13 cellular contexts compared by ENCODE assay signal in genomic region chr14:60515696-60516284, GRCh38. TPM values are rescaled to one million over a fixed set of nuclear protein-coding genes. Genes with fewer than 3 reads are reported as not detected.
A peak's percentile ranks its signal among the peaks of the same experiment; 100 is the strongest.
DNase-seq lines count a peak whose midpoint lies in the region; FAIRE-seq and TF ChIP-seq lines count a peak whose summit lies in the region.
"Had no signal": no experiment of that assay in that cellular context is flagged by ENCODE, and none has a peak within 500 bp of the region (broad histone marks: within the 10 kb centered on the region; RNA-seq: fewer than 3 reads in every experiment).

No MANE protein-coding gene starts in this region.

- H3K27me3 Mint-ChIP-seq in activated naive CD4-positive, alpha-beta T cell treated with anti-CD3 and anti-CD28 coated beads, Interleukin-2, amount 10 ng/mL, durations not matched to agents 7 days and 5 days: peaks cover 77% of the 10 kb centered on the region
- peaks cover 69% of the 10 kb centered on the region for H3K27me3 Mint-ChIP-seq in chondrocyte (ENCODE audit: low read depth)

- no peaks in the 10 kb centered on the region for H3K9me3 ChIP-seq in mesodermal cell (ENCODE audit: control insufficient read depth, low read length)
- H3K9me3 ChIP-seq in testis: no peaks in the 10 kb centered on the region
- H3K9me3 ChIP-seq in PC-9 (ENCODE audit: insufficient read depth, low read depth): no peaks in the 10 kb centered on the region
- no peaks in the 10 kb centered on the region for H3K9me3 ChIP-seq in OCI-LY7 (ENCODE audit: low read length)

- H4K20me1 ChIP-seq in PC-9 (ENCODE audit: insufficient read depth) (no peaks in the 10 kb centered on the region), OCI-LY7 (ENCODE audit: insufficient read depth, low read length) (no peaks in the 10 kb centered on the region)

- no peaks in the 10 kb centered on the region for H3K4me1 ChIP-seq in mesodermal cell (ENCODE audit: control insufficient read depth, insufficient read depth, low read length, poor library complexity, severe bottlenecking)
- no peaks in the 10 kb centered on the region for H3K4me1 ChIP-seq in testis
- H3K4me1 ChIP-seq in PC-9 (replicated peaks; ENCODE audit: insufficient read depth): no peaks in the 10 kb centered on the region
- no peaks in the 10 kb centered on the region for H3K4me1 ChIP-seq in OCI-LY7 (ENCODE audit: insufficient read depth, low read length, poor library complexity, severe bottlenecking)

- no peak for TF ChIP-seq POLR2A in testis (IDR thresholded peaks at IDR 0.05)

- no peak for FAIRE-seq in HTR-8/SVneo (lab: Jason Lieb, UNC)

- peaks cover 1% of the 10 kb centered on the region for H3K36me3 Mint-ChIP-seq in activated naive CD4-positive, alpha-beta T cell treated with anti-CD3 and anti-CD28 coated beads, Interleukin-2, amount 10 ng/mL, durations not matched to agents 7 days and 5 days
- peaks cover 7% of the 10 kb centered on the region for H3K36me3 Mint-ChIP-seq in chondrocyte (ENCODE audit: low read depth)

- H3K4me3 Mint-ChIP-seq in activated naive CD4-positive, alpha-beta T cell treated with anti-CD3 and anti-CD28 coated beads, Interleukin-2, amount 10 ng/mL, durations not matched to agents 7 days and 5 days: no peak overlapping the region
- H3K4me3 Mint-ChIP-seq in chondrocyte (ENCODE audit: unreplicated experiment): peak overlapping the region; percentile 2

- CTCF ChIA-PET in activated naive CD4-positive, alpha-beta T cell treated with anti-CD3 and anti-CD28 coated beads, Interleukin-2, amount 10 ng/mL, durations not matched to agents 7 days and 5 days (lab: Charles Lee): no interaction called here
- CTCF ChIA-PET in PC-9 (lab: Charles Lee): no interaction called here
- CTCF ChIA-PET in OCI-LY7 (lab: Charles Lee; ENCODE audit: unreplicated experiment): no interaction called here

- BruUV-seq in PC-9 (replicated peaks; lab: Mats Ljungman, UMichigan) (no TSS peak), OCI-LY7 (replicated peaks; lab: Mats Ljungman, UMichigan) (no TSS peak)

- H3K4me2 ChIP-seq in PC-9: no peak overlapping the region
- H3K4me2 ChIP-seq in OCI-LY7 (ENCODE audit: low read length): no peak overlapping the region

- H3K27ac Mint-ChIP-seq in activated naive CD4-positive, alpha-beta T cell treated with anti-CD3 and anti-CD28 coated beads, Interleukin-2, amount 10 ng/mL, durations not matched to agents 7 days and 5 days: peak overlapping the region; percentile 73
- H3K27ac Mint-ChIP-seq in chondrocyte (ENCODE audit: unreplicated experiment): no peak overlapping the region

- H3K27me3 ChIP-seq in testis (no peaks in the 10 kb centered on the region), PC-9 (ENCODE audit: insufficient read depth, low read depth) (peaks cover 18% of the 10 kb centered on the region)

- POLR2A ChIA-PET in PC-9 (lab: Charles Lee; ENCODE audit: unreplicated experiment) (no interaction called here), OCI-LY7 (lab: Charles Lee) (interaction anchor here (0.5 to 1.0 kb wide), 2 partner anchors 167 to 1151 kb away, joined by 3 to 5 read pairs; no protein-coding TSS in a partner anchor)

- H3K36me3 ChIP-seq in mesodermal cell (ENCODE audit: control insufficient read depth, insufficient read depth, low read length) (no peaks in the 10 kb centered on the region), testis (ENCODE audit: low read depth, missing control alignments) (no peaks in the 10 kb centered on the region), PC-9 (ENCODE audit: low read depth) (no peaks in the 10 kb centered on the region), OCI-LY7 (ENCODE audit: insufficient read depth, low read length) (no peaks in the 10 kb centered on the region)

- TF ChIP-seq CTCF in chondrocyte (IDR thresholded peaks at IDR 0.05) (no peak), testis (IDR thresholded peaks at IDR 0.05) (no peak), PC-9 (conservative IDR thresholded peaks at IDR 0.05) (no peak), OCI-LY7 (conservative IDR thresholded peaks at IDR 0.05; ENCODE audit: low read length) (no peak)

- H2AFZ ChIP-seq in PC-9 (no peak overlapping the region), OCI-LY7 (ENCODE audit: low read length) (no peak overlapping the region)

- no peaks in the 10 kb centered on the region for H3F3A ChIP-seq in PC-9 (ENCODE audit: insufficient read depth, low read depth)

- H3K9me2 ChIP-seq in PC-9 (ENCODE audit: insufficient read depth) (no peaks in the 10 kb centered on the region), OCI-LY7 (ENCODE audit: insufficient read depth, low read length) (no peaks in the 10 kb centered on the region)

- H3K27ac ChIP-seq in mesodermal cell (ENCODE audit: low read depth, low read length, severe bottlenecking): no peak overlapping the region
- H3K27ac ChIP-seq in testis: peak overlapping the region in 1 of 2 donors; percentile 61
- H3K27ac ChIP-seq in PC-9: no peak overlapping the region
- H3K27ac ChIP-seq in OCI-LY7 (ENCODE audit: low read depth, low read length, poor library complexity, severe bottlenecking): no peak overlapping the region

- intact Hi-C loops in testis (cut with DNase I; ENCODE audit: low total_unique reads): no loop called here
- intact Hi-C loops in PC-9 (cut with micrococcal nuclease; ENCODE audit: unreplicated experiment): no loop called here
- intact Hi-C loops in OCI-LY7 (cut with micrococcal nuclease; ENCODE audit: unreplicated experiment): no loop called here

- H3K4me3 ChIP-seq in mesodermal cell (ENCODE audit: extremely low read depth, insufficient read depth, low read length, poor library complexity, severe bottlenecking): peak overlapping the region; percentile 50
- peak overlapping the region; percentile 51 to 59 for H3K4me3 ChIP-seq in testis
- H3K4me3 ChIP-seq in PC-9: no peak overlapping the region
- H3K4me3 ChIP-seq in OCI-LY7 (ENCODE audit: low read depth, low read length, poor library complexity, severe bottlenecking): no peak overlapping the region

- H3K79me2 ChIP-seq in PC-9 (ENCODE audit: low read depth) (no peaks in the 10 kb centered on the region), OCI-LY7 (ENCODE audit: insufficient read depth, low read depth, low read length) (no peaks in the 10 kb centered on the region)

- WGBS in mesodermal cell (ENCODE audit: insufficient coverage in 2 of 2), 2 experiments: 11 to 13% methylated on average over 35 to 39 of the region's 39 CpGs
- 7 to 8% methylated on average over 18 to 39 of the region's 39 CpGs for WGBS in testis, 2 donors

- DNase-seq in activated naive CD4-positive, alpha-beta T cell treated with anti-CD3 and anti-CD28 coated beads, Interleukin-2, amount 10 ng/mL, durations not matched to agents 7 days and 5 days: no peak
- DNase-seq in activated naive CD4-positive, alpha-beta T cell treated with Interleukin-2 at 50 U/mL for 16 hours: no peak
- DNase-seq in chondrocyte (ENCODE audit: low spot score) (peak; percentile 90), testis (no peak), PC-9 (no peak), HTR-8/SVneo (ENCODE audit: insufficient read length, low spot score) (no peak), OCI-LY7 (ENCODE audit: low spot score) (no peak)
- DNase-seq: NCI-H187; stimulated activated CD4-positive, alpha-beta T cell treated with anti-CD3 and anti-CD28 coated beads, Interleukin-4, amount 100 ng/mL, for 24 hours had no signal

- H3K4me1 Mint-ChIP-seq in activated naive CD4-positive, alpha-beta T cell treated with anti-CD3 and anti-CD28 coated beads, Interleukin-2, amount 10 ng/mL, durations not matched to agents 7 days and 5 days: peaks cover 11% of the 10 kb centered on the region
- H3K4me1 Mint-ChIP-seq in chondrocyte (ENCODE audit: low read depth): peaks cover 12% of the 10 kb centered on the region

- no peaks in the 10 kb centered on the region for H3K9me3 Mint-ChIP-seq in activated naive CD4-positive, alpha-beta T cell treated with anti-CD3 and anti-CD28 coated beads, Interleukin-2, amount 10 ng/mL, durations not matched to agents 7 days and 5 days
- no peaks in the 10 kb centered on the region for H3K9me3 Mint-ChIP-seq in chondrocyte (ENCODE audit: low read depth)

RNA-seq across cellular contexts. Expression of gene SIX6, which starts 6.8 kb away (rescaled TPM):
- total RNA-seq in chondrocyte (not detected in 3 replicates), testis (under 1 TPM; 0.31 to 0.39 TPM), PC-9 (2021) (not detected in 2 replicates), OCI-LY7 (2022) (not detected in 2 replicates)
- not detected for polyA plus RNA-seq in mesodermal cell (2013, experiment 1 of 2)
- polyA plus RNA-seq in mesodermal cell (2013, experiment 2 of 2): not detected
- polyA plus RNA-seq in testis (ENCODE audit: insufficient read depth, low read depth, low replicate concordance): 0.17 TPM
- total RNA-seq in OCI-LY7 (2014; rRNA removed; shearing (Covaris generic)): not detected in 2 replicates
- total RNA-seq: kidney epithelial cell, temporal lobe had no signal
- polyA plus RNA-seq: AG04450 had no signal

RNA-seq across cellular contexts. Expression of gene C14orf39, which starts 29.9 kb away (rescaled TPM):
- total RNA-seq in chondrocyte (0.36 to 0.60 TPM (median 0.44 TPM) in 3 replicates), testis (10 to 100 TPM; 12.1 to 12.9 TPM), PC-9 (2021) (not detected in 2 replicates), OCI-LY7 (2022) (not detected in 2 replicates)
- 0.81 TPM for polyA plus RNA-seq in mesodermal cell (2013, experiment 1 of 2)
- polyA plus RNA-seq in mesodermal cell (2013, experiment 2 of 2): 1.4 TPM
- 9.5 TPM for polyA plus RNA-seq in testis (ENCODE audit: insufficient read depth, low read depth, low replicate concordance)
- total RNA-seq in OCI-LY7 (2014; rRNA removed; shearing (Covaris generic)): not detected in 2 replicates

Comparison
In these comparisons a context has a peak if more than half of its experiments do, and no peak if none do; other contexts are left out.
1. H3K4me3 ChIP-seq: peak in mesodermal cell (single experiment) and testis (2 of 2); none in PC-9 (single experiment) and OCI-LY7 (single experiment).